In genomic region chr9:134742822-134743221, GRCh38 we compare ENCODE assay signal across 28 cellular contexts.
DNase-seq lines count a peak whose midpoint lies in the region; ATAC-seq and TF ChIP-seq lines count a peak whose summit lies in the region.
"Had no signal": no experiment of that assay in that cellular context is flagged by ENCODE, and none has a peak within 500 bp of the region (broad histone marks: within the 10 kb centered on the region; RNA-seq: fewer than 3 reads in every experiment).

No MANE protein-coding gene starts in this region.

- H3K4ac ChIP-seq in IMR-90 (ENCODE audit: low read depth, low read length) = no peak overlapping the region

- no peak for TF ChIP-seq RAD21 in IMR-90 (IDR thresholded peaks at IDR 0.05; ENCODE audit: low read length)

- intact Hi-C loops in IMR-90 (cut with micrococcal nuclease) = no loop called here
- intact Hi-C loops in colonic mucosa (cut with DNase I) = no loop called here
- intact Hi-C loops in ovary (cut with DNase I) = loop anchor here in 1 of 4 donors (5.0 kb wide), 1 partner anchor 296 kb away; no protein-coding TSS in a partner anchor

- POLR2A ChIA-PET in IMR-90 (lab: Charles Lee; ENCODE audit: unreplicated experiment) = no interaction called here

- no peak overlapping the region for H2AK5ac ChIP-seq in IMR-90 (ENCODE audit: low read depth, low read length)

- peaks cover 82% of the 10 kb centered on the region for H4K20me1 ChIP-seq in IMR-90 (ENCODE audit: insufficient read depth, low read length)

- CTCF ChIA-PET in IMR-90 (lab: Yijun Ruan, JAX) = no interaction called here

- H3K36me3 ChIP-seq in BE2C = no peaks in the 10 kb centered on the region
- H3K36me3 ChIP-seq in IMR-90 (ENCODE audit: control insufficient read depth, insufficient read depth, low read length) = peaks cover 88% of the 10 kb centered on the region
- no peaks in the 10 kb centered on the region; the same call in 1 of the 2 replicates for H3K36me3 ChIP-seq in WERI-Rb-1
- H3K36me3 ChIP-seq in iPS DF 6.9 (ENCODE audit: control insufficient read depth, insufficient read depth, low read length) = peaks cover 2% of the 10 kb centered on the region; the same call in 1 of the 2 replicates
- no peaks in the 10 kb centered on the region for H3K36me3 ChIP-seq in colonic mucosa
- no peaks in the 10 kb centered on the region for H3K36me3 ChIP-seq in ovary
- H3K36me3 ChIP-seq: left lung had no signal

- TF ChIP-seq EP300 in ovary (IDR thresholded peaks at IDR 0.05) = no peak

- DNase-seq in BE2C = no peak
- DNase-seq in IMR-90 = no peak
- DNase-seq in WERI-Rb-1 = no peak
- DNase-seq in iPS DF 6.9 (ENCODE audit: low read depth, low spot score) = peak; percentile 20
- no peak for DNase-seq in NCI-H1092 treated with DMSO at 0.1 percent for 48 hours (lab: John Stamatoyannopoulos, UW)
- DNase-seq in colonic mucosa = no peak
- no peak for DNase-seq in ovary
- DNase-seq: ACHN; activated gamma-delta T cell treated with Interleukin-2 at 50 U/mL for 16 hours; activated T-cell treated with anti-CD3 and anti-CD28 coated beads, Interleukin-2, amount 50 U/mL, for 24 hours; body of pancreas; CD4-positive, CD25-positive, alpha-beta regulatory T cell; effector CD4-positive, alpha-beta T cell; EL; erythroblast; foreskin fibroblast; heart left ventricle; left lung; naive B cell; NCI-H187; NCI-H69; occipital lobe; PC-3; SHP77 treated with DMSO at 0.1 percent for 48 hours; stimulated activated CD4-positive, alpha-beta T cell treated with anti-CD3 and anti-CD28 coated beads, Interleukin-12 subunit alpha, Interleukin-12 subunit beta, amount 100 ng/mL, for 4 hours; stimulated activated naive CD8-positive, alpha-beta T cell treated with anti-CD3 and anti-CD28 coated beads, Interleukin-15, Interleukin-2, amounts not matched to agents 100 U/mL and 50 U/mL, for 24 hours had no signal

- H3K4me1 ChIP-seq in BE2C (no peaks in the 10 kb centered on the region), IMR-90 (ENCODE audit: control insufficient read depth, insufficient read depth, low read length) (no peaks in the 10 kb centered on the region), iPS DF 6.9 (ENCODE audit: control insufficient read depth, insufficient read depth, low read length) (peaks cover 1% of the 10 kb centered on the region; the same call in 1 of the 2 replicates), colonic mucosa (no peaks in the 10 kb centered on the region), ovary (ENCODE audit: insufficient read depth) (peaks cover 2% of the 10 kb centered on the region)
- H3K4me1 ChIP-seq: body of pancreas, left lung had no signal

- H3K9ac ChIP-seq in IMR-90 (ENCODE audit: low read depth, low read length) (no peak overlapping the region), colonic mucosa (ENCODE audit: low read depth in 2 of 2, low read length in 2 of 2) (no peak overlapping the region)

- no peak overlapping the region for H3K4me2 ChIP-seq in IMR-90 (ENCODE audit: low read depth, low read length)

- H2BK15ac ChIP-seq in IMR-90 (ENCODE audit: low read depth, low read length) = no peak overlapping the region

- H2BK120ac ChIP-seq in IMR-90 (ENCODE audit: low read depth, low read length) = no peak overlapping the region

- H4K5ac ChIP-seq in IMR-90 (ENCODE audit: low read depth, low read length) = no peak overlapping the region

- H3K4me3 ChIP-seq in BE2C (ENCODE audit: low read depth, low read length) = no peak overlapping the region
- H3K4me3 ChIP-seq in IMR-90 (ENCODE audit: insufficient read depth, low read depth, low read length) = no peak overlapping the region
- no peak overlapping the region for H3K4me3 ChIP-seq in WERI-Rb-1 (ENCODE audit: low read depth, low read length)
- no peak overlapping the region for H3K4me3 ChIP-seq in iPS DF 6.9 (ENCODE audit: low read length)
- no peak overlapping the region for H3K4me3 ChIP-seq in colonic mucosa
- no peak overlapping the region for H3K4me3 ChIP-seq in ovary
- H3K4me3 ChIP-seq: body of pancreas, heart left ventricle, left lung, right atrium auricular region had no signal

- H3K9me1 ChIP-seq in IMR-90 (ENCODE audit: insufficient read depth, low read length) = peaks cover 17% of the 10 kb centered on the region

- no peak overlapping the region for H3K14ac ChIP-seq in IMR-90 (replicated peaks; ENCODE audit: low read depth, low read length)

- dilution Hi-C loops in IMR-90 (cut with HindIII; ENCODE audit: low sequenced_read_pairs, unreplicated experiment) = no loop called here

- no peak overlapping the region for H3K56ac ChIP-seq in IMR-90 (ENCODE audit: extremely low read depth, insufficient read depth, low read length)

- TF ChIP-seq POLR2A in IMR-90 (IDR thresholded peaks at IDR 0.05; ENCODE audit: low read depth, low read length) = no peak
- TF ChIP-seq POLR2A in ovary (IDR thresholded peaks at IDR 0.05) = no peak

- no peaks in the 10 kb centered on the region for H3K27me3 ChIP-seq in BE2C
- no peaks in the 10 kb centered on the region for H3K27me3 ChIP-seq in IMR-90 (ENCODE audit: control insufficient read depth, insufficient read depth, low read length)
- H3K27me3 ChIP-seq in WERI-Rb-1 (ENCODE audit: insufficient read depth, low read depth, severe bottlenecking) = no peaks in the 10 kb centered on the region
- no peaks in the 10 kb centered on the region for H3K27me3 ChIP-seq in iPS DF 6.9 (ENCODE audit: control insufficient read depth, insufficient read depth, low read length)
- no peaks in the 10 kb centered on the region for H3K27me3 ChIP-seq in colonic mucosa
- no peaks in the 10 kb centered on the region for H3K27me3 ChIP-seq in ovary
- H3K27me3 ChIP-seq: body of pancreas, heart left ventricle, right atrium auricular region had no signal

- H2AK9ac ChIP-seq in IMR-90 (replicated peaks; ENCODE audit: low read depth, low read length, poor library complexity) = no peak overlapping the region

- no peak overlapping the region for H3K18ac ChIP-seq in IMR-90 (ENCODE audit: low read depth, low read length)

- peak; percentile 9; the same call in 1 of the 2 replicates for TF ChIP-seq CTCF in BE2C (IDR thresholded peaks at IDR 0.05; ENCODE audit: low read depth, low read length)
- 0 out of 2 replicates have a peak, but pooled peaks have one; percentile 4 for TF ChIP-seq CTCF in IMR-90 (conservative IDR thresholded peaks at IDR 0.05; ENCODE audit: low read depth, low read length)
- TF ChIP-seq CTCF in WERI-Rb-1 (IDR thresholded peaks at IDR 0.05; ENCODE audit: low read depth, low read length) = no peak
- no peak for TF ChIP-seq CTCF in colonic mucosa (IDR thresholded peaks at IDR 0.05)
- no peak for TF ChIP-seq CTCF in ovary (IDR thresholded peaks at IDR 0.05)

- no peak overlapping the region for H2BK20ac ChIP-seq in IMR-90 (ENCODE audit: low read depth, low read length)

- H2BK5ac ChIP-seq in IMR-90 (ENCODE audit: low read depth, low read length, poor library complexity, severe bottlenecking) = no peak overlapping the region

- H3K9me3 ChIP-seq in BE2C = no peaks in the 10 kb centered on the region
- no peaks in the 10 kb centered on the region for H3K9me3 ChIP-seq in IMR-90 (ENCODE audit: control insufficient read depth, insufficient read depth, low read length)
- no peaks in the 10 kb centered on the region for H3K9me3 ChIP-seq in WERI-Rb-1 (ENCODE audit: severe bottlenecking)
- no peaks in the 10 kb centered on the region for H3K9me3 ChIP-seq in iPS DF 6.9 (ENCODE audit: control insufficient read depth, insufficient read depth, low read length)
- no peaks in the 10 kb centered on the region for H3K9me3 ChIP-seq in colonic mucosa
- no peaks in the 10 kb centered on the region for H3K9me3 ChIP-seq in ovary
- H3K9me3 ChIP-seq: body of pancreas, heart left ventricle, right atrium auricular region had no signal

- BruUV-seq in IMR-90 (replicated peaks; lab: Mats Ljungman, UMichigan) = no TSS peak

- H3K27ac ChIP-seq in IMR-90 (ENCODE audit: insufficient read depth, low read length) = no peak overlapping the region
- peak overlapping the region; percentile 29 for H3K27ac ChIP-seq in WERI-Rb-1
- H3K27ac ChIP-seq in iPS DF 6.9 (ENCODE audit: low read length) = no peak overlapping the region
- no peak overlapping the region for H3K27ac ChIP-seq in colonic mucosa
- no peak overlapping the region for H3K27ac ChIP-seq in ovary
- H3K27ac ChIP-seq: body of pancreas, heart left ventricle, left lung, right atrium auricular region had no signal

- H3K79me1 ChIP-seq in IMR-90 (ENCODE audit: low read depth in 1 of 2, low read length in 2 of 2) = peaks cover 12 to 74% of the 10 kb centered on the region in 2 experiments; a peak in 3 of 4 replicates

- H2AFZ ChIP-seq in IMR-90 (replicated peaks; ENCODE audit: low read length, poor library complexity) = no peak overlapping the region

- ATAC-seq in IMR-90 (ENCODE audit: low read depth) = no peak
- ATAC-seq in GM21367 (IDR thresholded peaks at IDR 0.05; ENCODE audit: unreplicated experiment) = no peak
- ATAC-seq: body of pancreas; heart left ventricle; left lung; PC-3; stimulated activated naive CD8-positive, alpha-beta T cell treated with anti-CD3 and anti-CD28 coated beads, Interleukin-15, Interleukin-2, amounts not matched to agents 100 U/mL and 50 U/mL, for 24 hours had no signal

- H4K91ac ChIP-seq in IMR-90 (ENCODE audit: insufficient read depth, low read depth, low read length) = no peak overlapping the region

- H4K8ac ChIP-seq in IMR-90 (ENCODE audit: low read depth in 2 of 2, low read length in 2 of 2) = no peak overlapping the region

- in situ Hi-C loops in IMR-90 (cut with MboI; ENCODE audit: low sequenced_read_pairs) = no loop called here

- H3K23ac ChIP-seq in IMR-90 (ENCODE audit: low read depth, low read length) = no peak overlapping the region

- 87% methylated on average over 8 of the region's 16 CpGs; no CpG with 5 or more reads in 1 of the 2 experiments for WGBS in IMR-90 (ENCODE audit: extremely low coverage in 2 of 2, insufficient read length in 1 of 2), 2 experiments
- WGBS in iPS DF 6.9 (ENCODE audit: insufficient coverage, insufficient read length) = no CpG with 5 or more reads among the region's 16 CpGs
- WGBS in ovary, 3 donors = 84 to 85% (median 84%) methylated on average over 16 of the region's 16 CpGs

TF ChIP-seq in IMR-90, 13 proteins besides CTCF, POLR2A, EP300 and RAD21 (continues in another document):
- TF ChIP-seq SMC3 (IDR thresholded peaks at IDR 0.05; ENCODE audit: low read depth, low read length) (no peak), MAFK (IDR thresholded peaks at IDR 0.05; ENCODE audit: low read depth, low read length) (no peak), ELK1 (IDR thresholded peaks at IDR 0.05; ENCODE audit: borderline replicate concordance, low read depth, low read length) (no peak), NFE2L2 (IDR thresholded peaks at IDR 0.05; ENCODE audit: low read depth, low read length) (no peak)

Comparison
In these comparisons a context has a peak if more than half of its experiments do, and no peak if none do; other contexts are left out.
1. CTCF ChIP-seq: peak in BE2C (single experiment) and IMR-90 (single experiment); none in WERI-Rb-1 (single experiment), colonic mucosa (single experiment) and ovary (0 of 3).